8 cellular contexts compared by ENCODE assay signal in the genomic region with DNA sequence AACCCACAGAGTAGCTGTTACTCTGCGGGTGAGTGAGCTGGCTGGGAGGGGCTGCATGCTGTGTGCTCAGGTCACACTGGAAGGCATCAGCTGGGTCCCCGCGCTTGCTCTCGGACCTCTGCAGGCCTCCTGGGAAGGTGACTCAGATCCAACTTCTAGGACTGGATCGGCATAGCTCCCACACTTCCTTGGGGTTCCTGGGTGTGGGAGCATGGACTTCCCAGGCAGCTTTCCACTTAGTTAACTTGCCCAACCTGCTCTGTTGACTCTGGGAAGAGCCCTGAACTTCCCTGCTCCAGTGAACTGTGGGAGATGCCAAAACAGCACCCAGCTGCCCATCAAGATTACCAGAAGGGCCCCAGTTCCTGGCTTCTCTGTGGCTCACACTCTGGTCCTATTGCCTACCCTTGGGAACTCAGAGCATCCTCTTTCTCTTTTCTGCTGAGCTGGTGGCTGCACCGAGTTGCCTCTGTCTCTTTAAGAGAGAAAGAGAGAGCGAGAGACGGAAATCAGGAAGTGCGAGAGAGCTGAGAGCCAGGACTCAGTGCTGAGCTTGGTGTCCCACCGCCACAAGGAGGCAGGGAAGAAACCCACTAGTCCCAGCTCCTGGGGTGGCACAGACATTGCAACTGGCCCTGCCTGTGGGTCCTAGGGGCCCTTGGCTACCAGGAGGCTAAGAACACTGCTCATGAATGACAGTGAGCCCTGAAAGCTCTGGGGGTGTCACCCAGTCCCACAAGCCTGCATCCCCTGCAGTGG. TPM values are rescaled to one million over a fixed set of nuclear protein-coding genes. Genes with fewer than 3 reads are reported as not detected.
DNase-seq lines count a peak whose midpoint lies in the region; ATAC-seq and TF ChIP-seq lines count a peak whose summit lies in the region.

A gene (plus strand): TSS at position 544 of the 759 bp plus-strand sequence. CDS start 2,752 bp downstream, outside the sequence.

- intact Hi-C loops in left cardiac atrium (cut with DNase I), result no loop called here
- intact Hi-C loops in posterior vena cava (cut with DNase I), result loop anchor here in 1 of 2 donors (10.0 kb wide), 1 partner anchor 705 kb away; no protein-coding TSS in a partner anchor

- peak; percentile 50 for DNase-seq in COLO668 (lab: John Stamatoyannopoulos, UW; ENCODE audit: unreplicated experiment)
- DNase-seq in SIG-M5 (lab: John Stamatoyannopoulos, UW), result peak; percentile 77
- DNase-seq in activated naive CD8-positive, alpha-beta T cell treated with anti-CD3 and anti-CD28 coated beads, Interleukin-2, amount 50 U/mL, for 24 hours, result peak; percentile 54
- DNase-seq in left cardiac atrium, result peak; percentile 57
- DNase-seq in posterior vena cava (ENCODE audit: low spot score), result peak; percentile 87
- DNase-seq in D341Med (ENCODE audit: low spot score), result no peak

- H3K36me3 Mint-ChIP-seq in activated naive CD8-positive, alpha-beta T cell treated with anti-CD3 and anti-CD28 coated beads, Interleukin-2, amount 50 U/mL, for 24 hours (ENCODE audit: low read depth), result peaks cover 8% of the 10 kb centered on the region

- H3K27ac Mint-ChIP-seq in activated naive CD8-positive, alpha-beta T cell treated with anti-CD3 and anti-CD28 coated beads, Interleukin-2, amount 50 U/mL, for 24 hours, result peak within 1 kb of the TSS; percentile 89

- peak; percentile 61 for TF ChIP-seq POLR2A in GM19193 (IDR thresholded peaks at IDR 0.05; ENCODE audit: extremely low read depth, insufficient read depth, insufficient read length)

- H3K27me3 Mint-ChIP-seq in activated naive CD8-positive, alpha-beta T cell treated with anti-CD3 and anti-CD28 coated beads, Interleukin-2, amount 50 U/mL, for 24 hours, result no peaks in the 10 kb centered on the region

- no peaks in the 10 kb centered on the region for H3K9me3 Mint-ChIP-seq in activated naive CD8-positive, alpha-beta T cell treated with anti-CD3 and anti-CD28 coated beads, Interleukin-2, amount 50 U/mL, for 24 hours

- peaks cover 92% of the 10 kb centered on the region for H3K4me1 Mint-ChIP-seq in activated naive CD8-positive, alpha-beta T cell treated with anti-CD3 and anti-CD28 coated beads, Interleukin-2, amount 50 U/mL, for 24 hours

- ATAC-seq in HG03439 (IDR thresholded peaks at IDR 0.05; ENCODE audit: unreplicated experiment) (peak; percentile 45), left cardiac atrium (peak; percentile 81 to 82)
- peak; percentile 60 for ATAC-seq in activated naive CD8-positive, alpha-beta T cell treated with anti-CD3 and anti-CD28 coated beads, Interleukin-2, amount 50 U/mL, for 24 hours

- peak within 1 kb of the TSS; percentile 82 for H3K4me3 Mint-ChIP-seq in activated naive CD8-positive, alpha-beta T cell treated with anti-CD3 and anti-CD28 coated beads, Interleukin-2, amount 50 U/mL, for 24 hours

RNA-seq across cellular contexts. Expression of the gene that starts here (rescaled TPM):
- 1 to 10 TPM in 1 of 2 donors, under 1 TPM in 1; 0.94 to 1.7 TPM for total RNA-seq in left cardiac atrium
- total RNA-seq in posterior vena cava, result 1 to 10 TPM; 4.8 to 6.5 TPM
